In genomic region chr6:132491303-132491702, GRCh38 we compare ENCODE assay signal across 15 cellular contexts. TPM values are rescaled to one million over a fixed set of nuclear protein-coding genes. Genes with fewer than 3 reads are reported as not detected.
A peak's percentile ranks its signal among the peaks of the same experiment; 100 is the strongest.
DNase-seq lines count a peak whose midpoint lies in the region; ATAC-seq and TF ChIP-seq lines count a peak whose summit lies in the region.
"Had no signal": no experiment of that assay in that cellular context is flagged by ENCODE, and none has a peak within 500 bp of the region (broad histone marks: within the 10 kb centered on the region; RNA-seq: fewer than 3 reads in every experiment).

No MANE protein-coding gene starts in this region.

- no peak overlapping the region for H3K4me3 ChIP-seq in fibroblast of lung (replicated peaks in 1 of 4; ENCODE audit: control extremely low read depth in 1 of 4, insufficient read depth in 1 of 4, low read depth in 3 of 4, low read length in 4 of 4)

- H3K27ac ChIP-seq in fibroblast of lung (ENCODE audit: insufficient read depth, low read length): no peak overlapping the region
- H3K27ac ChIP-seq: 22Rv1 had no signal

- peaks cover 2% of the 10 kb centered on the region for H3K4me1 ChIP-seq in fibroblast of lung (ENCODE audit: control insufficient read depth, extremely low read depth, insufficient read depth, low read length)

- H3K4me2 ChIP-seq in fibroblast of lung (ENCODE audit: extremely low read depth, insufficient read depth, low read length): no peak overlapping the region

- H2AFZ ChIP-seq in fibroblast of lung (ENCODE audit: low read length): no peak overlapping the region

- in situ Hi-C loops in SK-MEL-5 (cut with HindIII; ENCODE audit: low pct_unique_long_range_greater_than_20kb, low sequenced_read_pairs) (no loop called here), GM13977 (cut with MboI; ENCODE audit: low pct_unique_long_range_greater_than_20kb, low sequenced_read_pairs, unreplicated experiment) (no loop called here)

- H3K9ac ChIP-seq in fibroblast of lung (ENCODE audit: insufficient read depth, low read length): no peak overlapping the region

- peaks cover 28% of the 10 kb centered on the region for H3K79me2 ChIP-seq in fibroblast of lung (ENCODE audit: control insufficient read depth, insufficient read depth, low read length)

- no peak for DNase-seq in activated CD4-positive, CD25-positive, alpha-beta regulatory T cell treated with anti-CD3 and anti-CD28 coated beads, Interleukin-2, amount 50 U/mL, for 72 hours
- DNase-seq in SK-MEL-5 (ENCODE audit: low read depth, low spot score) (peak; percentile 91), fibroblast of lung (ENCODE audit: low read depth in 2 of 2) (peak; percentile 32 to 57), DMS153 (lab: John Stamatoyannopoulos, UW) (no peak), kidney glomerular epithelial cell (lab: John Stamatoyannopoulos, UW) (no peak), GM13977 (ENCODE audit: low spot score) (no peak)
- DNase-seq in stimulated activated CD4-positive, alpha-beta T cell treated with anti-CD3 and anti-CD28 coated beads, Interleukin-4, amount 100 ng/mL, for 24 hours: peak; percentile 32
- DNase-seq: activated CD4-positive, alpha-beta T cell treated with anti-CD3 and anti-CD28 coated beads, Interleukin-2, amount 50 U/mL, for 4 hours; H7; NCI-H2171 treated with DMSO at 0.1 percent for 48 hours had no signal

- H3K36me3 ChIP-seq in fibroblast of lung (ENCODE audit: control insufficient read depth, insufficient read depth, low read length): no peaks in the 10 kb centered on the region

- H3K9me3 ChIP-seq in fibroblast of lung (ENCODE audit: control insufficient read depth, insufficient read depth, low read depth, low read length): no peaks in the 10 kb centered on the region

- H4K20me1 ChIP-seq in fibroblast of lung (ENCODE audit: control insufficient read depth, extremely low read depth, insufficient read depth, low read length): no peaks in the 10 kb centered on the region

- ATAC-seq in activated CD4-positive, CD25-positive, alpha-beta regulatory T cell treated with anti-CD3 and anti-CD28 coated beads, Interleukin-2, amount 50 U/mL, for 24 hours: peak; percentile 33 to 44
- ATAC-seq: esophagus mucosa had no signal

- no peak for TF ChIP-seq CTCF in fibroblast of lung (conservative IDR thresholded peaks at IDR 0.05 in 1 of 2, IDR thresholded peaks at IDR 0.05 in 1 of 2; ENCODE audit: low read depth in 1 of 2, low read length in 2 of 2)
- TF ChIP-seq CTCF in GM13977 (IDR thresholded peaks at IDR 0.05; ENCODE audit: extremely low read depth, insufficient read depth, missing control alignments): no peak

- no peaks in the 10 kb centered on the region for H3K27me3 ChIP-seq in fibroblast of lung (ENCODE audit: control insufficient read depth, insufficient read depth, low read length)

RNA-seq across cellular contexts. Expression of gene STX7, which starts 21.6 kb away (rescaled TPM):
- 87.6 and 107 TPM in 2 replicates for total RNA-seq in SK-MEL-5 (2014; rRNA removed; shearing (Covaris generic))
- polyA plus RNA-seq in SK-MEL-5 (2015; cell fraction: cytosol; rRNA removed): 63.6 and 72.0 TPM in 2 replicates
- 38.1 and 69.9 TPM in 2 replicates for polyA plus RNA-seq in SK-MEL-5 (2015; cell fraction: nucleus; rRNA removed)
- 18.0 and 53.0 TPM in 2 replicates for total RNA-seq in fibroblast of lung
- polyA plus RNA-seq in fibroblast of lung: 31.5 and 52.1 TPM in 2 replicates
- 25.8 and 33.2 TPM in 2 replicates for polyA plus RNA-seq in fibroblast of lung (2012)
- 4.2 and 21.3 TPM in 2 replicates for polyA minus RNA-seq in fibroblast of lung (ENCODE audit: low replicate concordance)

RNA-seq across cellular contexts. Expression of gene TAAR9, which starts 46.8 kb away (rescaled TPM):
- total RNA-seq in SK-MEL-5 (2014; rRNA removed; shearing (Covaris generic)): not detected in 2 replicates
- polyA plus RNA-seq in SK-MEL-5 (2015; cell fraction: cytosol; rRNA removed): not detected in 2 replicates
- polyA plus RNA-seq in SK-MEL-5 (2015; cell fraction: nucleus; rRNA removed): not detected in 2 replicates
- not detected in 2 replicates for total RNA-seq in fibroblast of lung
- polyA plus RNA-seq in fibroblast of lung: not detected in 2 replicates
- polyA plus RNA-seq in fibroblast of lung (2012): not detected in 2 replicates
- polyA minus RNA-seq in fibroblast of lung (ENCODE audit: low replicate concordance): not detected in 2 replicates
- total RNA-seq: esophagus mucosa, H7, mesothelial cell of epicardium had no signal
- polyA plus RNA-seq: IgD-negative memory B cell had no signal

Comparison
In these comparisons a context has a peak if more than half of its experiments do, and no peak if none do; other contexts are left out.
1. DNase-seq: peak in SK-MEL-5 (single experiment), fibroblast of lung (2 of 2) and stimulated activated CD4-positive, alpha-beta T cell treated with anti-CD3 and anti-CD28 coated beads, Interleukin-4, amount 100 ng/mL, for 24 hours (single experiment); none in activated CD4-positive, CD25-positive, alpha-beta regulatory T cell treated with anti-CD3 and anti-CD28 coated beads, Interleukin-2, amount 50 U/mL, for 72 hours (single experiment), DMS153 (single experiment), kidney glomerular epithelial cell (single experiment) and GM13977 (single experiment).